Comparison of ENCODE assay signal across 9 cellular contexts in the genomic region with DNA sequence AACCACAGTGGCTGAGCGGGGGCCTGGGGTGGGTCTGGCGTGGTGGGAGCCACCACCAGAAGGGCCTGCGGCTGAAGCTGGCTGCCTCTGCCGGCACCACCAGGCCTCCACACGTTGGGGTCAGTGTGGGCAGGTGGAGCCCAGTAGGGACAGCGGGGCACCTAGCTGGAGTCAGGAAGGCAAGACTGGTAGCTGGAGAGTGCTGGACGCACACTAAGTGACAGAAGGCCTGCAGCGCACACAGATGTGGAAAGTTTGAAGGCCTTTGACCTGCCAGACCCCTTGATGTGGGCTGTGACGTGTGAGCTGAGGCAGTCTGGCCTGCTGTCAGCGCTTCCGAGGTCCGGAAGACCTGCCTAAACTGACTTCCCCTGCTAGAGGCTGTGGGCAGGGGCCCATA. TPM values are rescaled to one million over a fixed set of nuclear protein-coding genes. Genes with fewer than 3 reads are reported as not detected.
DNase-seq lines count a peak whose midpoint lies in the region; ATAC-seq and TF ChIP-seq lines count a peak whose summit lies in the region.
"Had no signal": no experiment of that assay in that cellular context is flagged by ENCODE, and none has a peak within 500 bp of the region (broad histone marks: within the 10 kb centered on the region; RNA-seq: fewer than 3 reads in every experiment).

No MANE protein-coding gene starts in this region.

- H3K27me3 ChIP-seq in esophagus squamous epithelium, result no peaks in the 10 kb centered on the region
- no peaks in the 10 kb centered on the region for H3K27me3 ChIP-seq in osteoblast (ENCODE audit: insufficient read depth, low read length)

- peak; percentile 42 for ATAC-seq in Right ventricle myocardium inferior
- ATAC-seq in GM21381 (IDR thresholded peaks at IDR 0.05; ENCODE audit: unreplicated experiment), result no peak
- no peak for ATAC-seq in HG03565 (IDR thresholded peaks at IDR 0.05; ENCODE audit: unreplicated experiment)

- TF ChIP-seq CTCF in esophagus squamous epithelium (IDR thresholded peaks at IDR 0.05) (no peak), osteoblast (IDR thresholded peaks at IDR 0.05; ENCODE audit: extremely low read depth, low read depth, low read length) (no peak)

- 79 to 80% methylated on average over 2 to 11 of the region's 12 CpGs for WGBS in esophagus squamous epithelium, 2 donors

- H3K4me2 ChIP-seq in osteoblast (ENCODE audit: insufficient read depth, low read length), result peak overlapping the region; percentile 23

- H3K4me1 ChIP-seq in esophagus squamous epithelium, result peaks cover 0 to 52% (median 19%) of the 10 kb centered on the region in 3 donors
- H3K4me1 ChIP-seq in osteoblast (ENCODE audit: insufficient read depth, low read length), result peaks cover 36% of the 10 kb centered on the region

- DNase-seq in Right ventricle myocardium inferior (ENCODE audit: missing footprints), result no peak
- DNase-seq in cardiac septum (ENCODE audit: low spot score), result no peak
- DNase-seq in esophagus squamous epithelium (lab: John Stamatoyannopoulos, UW), result no peak
- DNase-seq in osteoblast (ENCODE audit: insufficient read length, low spot score, missing footprints), result no peak
- no peak for DNase-seq in NCI-H2171 treated with DMSO at 0.1 percent for 48 hours (lab: John Stamatoyannopoulos, UW)
- DNase-seq in germinal center (ENCODE audit: low spot score), result no peak
- DNase-seq: endodermal cell had no signal

- H3K27ac ChIP-seq in esophagus squamous epithelium, result peak overlapping the region; percentile 62 to 92 (median 76)
- H3K27ac ChIP-seq in osteoblast (ENCODE audit: low read depth, low read length), result peak overlapping the region; percentile 99

- no peak overlapping the region for H2AFZ ChIP-seq in osteoblast (ENCODE audit: low read length)

- intact Hi-C loops in Right ventricle myocardium inferior (cut with DNase I) (loop anchor here (5.0 kb wide), 1 partner anchor 63 kb away; no protein-coding TSS in a partner anchor), cardiac septum (cut with DNase I) (no loop called here), esophagus squamous epithelium (cut with DNase I) (no loop called here)

- TF ChIP-seq POLR2A in esophagus squamous epithelium (IDR thresholded peaks at IDR 0.05), result no peak

- H3K4me3 ChIP-seq in esophagus squamous epithelium (no peak overlapping the region), osteoblast (ENCODE audit: insufficient read depth, low read length) (peak overlapping the region; percentile 10)

- H4K20me1 ChIP-seq in osteoblast (ENCODE audit: insufficient read depth, low read length), result peaks cover 3% of the 10 kb centered on the region

- peaks cover 57% of the 10 kb centered on the region for H3K79me2 ChIP-seq in osteoblast (ENCODE audit: insufficient read depth, low read length)

- no peaks in the 10 kb centered on the region for H3K9me3 ChIP-seq in esophagus squamous epithelium
- no peaks in the 10 kb centered on the region for H3K9me3 ChIP-seq in osteoblast (ENCODE audit: low read depth, low read length)

- no peaks in the 10 kb centered on the region for H3K36me3 ChIP-seq in esophagus squamous epithelium
- H3K36me3 ChIP-seq in osteoblast (ENCODE audit: insufficient read depth, low read length), result no peaks in the 10 kb centered on the region

RNA-seq across cellular contexts. Expression of gene RIN3, which starts 26.3 kb away (rescaled TPM):
- total RNA-seq in Right ventricle myocardium inferior, result 13.0 TPM
- total RNA-seq in cardiac septum, result 12.1 TPM
- total RNA-seq in esophagus squamous epithelium, result 1 to 10 TPM; 1.9 to 9.7 (median 4.4) TPM
- 7.6 and 10.3 TPM in 2 replicates for total RNA-seq in osteoblast
